1 cellular context compared by ENCODE assay signal in the genomic region with DNA sequence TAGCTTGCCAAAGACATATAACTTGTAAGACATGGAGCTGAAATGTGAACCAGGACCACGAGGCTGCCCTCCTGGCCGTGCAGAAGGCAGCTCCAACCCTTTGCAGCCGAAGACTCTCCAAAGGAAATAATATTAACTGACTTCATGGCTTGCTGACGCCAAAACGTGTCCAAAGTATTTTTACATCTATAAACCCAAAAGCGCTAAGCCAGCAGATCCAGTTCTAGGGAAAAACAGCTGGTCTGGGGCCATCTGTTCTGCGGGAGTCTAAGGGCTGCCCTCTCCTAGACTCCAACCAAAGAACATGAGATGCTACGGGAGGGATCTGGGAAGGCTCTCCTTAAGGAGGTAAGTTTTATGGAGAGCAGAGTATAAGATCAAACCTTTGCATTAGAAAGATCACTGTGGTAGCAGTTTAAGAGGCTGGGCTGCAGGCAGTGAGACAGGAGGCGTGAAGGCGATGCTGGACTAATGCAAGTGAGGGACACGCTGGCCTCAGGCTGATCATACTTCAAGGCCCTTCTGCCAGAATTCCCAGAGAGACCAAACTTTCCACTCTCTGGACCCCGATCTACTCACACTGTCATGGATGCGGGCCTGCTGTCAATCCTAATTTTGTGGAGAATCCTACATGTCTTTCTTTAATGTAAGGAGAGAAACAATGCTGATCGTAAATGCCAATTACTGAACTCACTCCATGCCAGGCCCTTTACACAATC.
TF ChIP-seq lines count a peak whose summit lies in the region.

No MANE protein-coding gene starts in this region.

TF ChIP-seq in IMR-90, 13 proteins besides CTCF, POLR2A, EP300 and RAD21 (continued from another document):
- TF ChIP-seq MAZ (IDR thresholded peaks at IDR 0.05; ENCODE audit: borderline replicate concordance, low read depth, low read length) (no peak), RCOR1 (IDR thresholded peaks at IDR 0.05; ENCODE audit: insufficient replicate concordance, low read length) (no peak), CEBPB (IDR thresholded peaks at IDR 0.05; ENCODE audit: low read depth, low read length) (no peak), BHLHE40 (IDR thresholded peaks at IDR 0.05; ENCODE audit: low read depth, low read length) (no peak), CHD1 (IDR thresholded peaks at IDR 0.05; ENCODE audit: low read depth, low read length) (no peak)
- TF ChIP-seq, protein P1, sequence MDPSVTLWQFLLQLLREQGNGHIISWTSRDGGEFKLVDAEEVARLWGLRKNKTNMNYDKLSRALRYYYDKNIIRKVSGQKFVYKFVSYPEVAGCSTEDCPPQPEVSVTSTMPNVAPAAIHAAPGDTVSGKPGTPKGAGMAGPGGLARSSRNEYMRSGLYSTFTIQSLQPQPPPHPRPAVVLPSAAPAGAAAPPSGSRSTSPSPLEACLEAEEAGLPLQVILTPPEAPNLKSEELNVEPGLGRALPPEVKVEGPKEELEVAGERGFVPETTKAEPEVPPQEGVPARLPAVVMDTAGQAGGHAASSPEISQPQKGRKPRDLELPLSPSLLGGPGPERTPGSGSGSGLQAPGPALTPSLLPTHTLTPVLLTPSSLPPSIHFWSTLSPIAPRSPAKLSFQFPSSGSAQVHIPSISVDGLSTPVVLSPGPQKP (IDR thresholded peaks at IDR 0.05; ENCODE audit: borderline replicate concordance, low read depth, low read length): no peak
